Comparison of ENCODE assay signal across 1 cellular context in genomic region chr10:23294638-23295247, GRCh38.
TF ChIP-seq lines count a peak whose summit lies in the region.

No MANE protein-coding gene starts in this region.

TF ChIP-seq in HCT116, 20 proteins besides CTCF, POLR2A, EP300 and RAD21 (continued from another document):
- TF ChIP-seq ZBTB33 (IDR thresholded peaks at IDR 0.05; ENCODE audit: extremely low read depth, insufficient replicate concordance, low read length) = no peak
- TF ChIP-seq TCF7L2 (IDR thresholded peaks at IDR 0.05; ENCODE audit: borderline replicate concordance, extremely low read depth, insufficient read depth, insufficient read length) = no peak
- no peak for TF ChIP-seq POLR2AphosphoS5 (IDR thresholded peaks at IDR 0.05; ENCODE audit: low read depth, low read length)
- no peak for TF ChIP-seq SP1 (IDR thresholded peaks at IDR 0.05; ENCODE audit: low read depth)
- TF ChIP-seq FOSL1 (IDR thresholded peaks at IDR 0.05; ENCODE audit: low read depth) = no peak
- no peak for TF ChIP-seq ELF1 (IDR thresholded peaks at IDR 0.05; ENCODE audit: borderline replicate concordance, low read depth)
- no peak for TF ChIP-seq EZH2 (IDR thresholded peaks at IDR 0.05)
- no peak for TF ChIP-seq MAX (IDR thresholded peaks at IDR 0.05)
- no peak for TF ChIP-seq EGR1 (IDR thresholded peaks at IDR 0.05; ENCODE audit: low read depth)
- TF ChIP-seq EZH2phosphoT487 (IDR thresholded peaks at IDR 0.05; ENCODE audit: borderline replicate concordance) = no peak
- no peak for TF ChIP-seq ATF3 (IDR thresholded peaks at IDR 0.05)
- TF ChIP-seq JUND (IDR thresholded peaks at IDR 0.05) = no peak
- TF ChIP-seq ZFX (IDR thresholded peaks at IDR 0.05) = no peak
- TF ChIP-seq YY1 (IDR thresholded peaks at IDR 0.05; ENCODE audit: extremely low read depth, insufficient replicate concordance, low read depth, low read length) = no peak
- TF ChIP-seq SRF (IDR thresholded peaks at IDR 0.05; ENCODE audit: low read depth) = no peak
